14 cellular contexts compared by ENCODE assay signal in the genomic region with DNA sequence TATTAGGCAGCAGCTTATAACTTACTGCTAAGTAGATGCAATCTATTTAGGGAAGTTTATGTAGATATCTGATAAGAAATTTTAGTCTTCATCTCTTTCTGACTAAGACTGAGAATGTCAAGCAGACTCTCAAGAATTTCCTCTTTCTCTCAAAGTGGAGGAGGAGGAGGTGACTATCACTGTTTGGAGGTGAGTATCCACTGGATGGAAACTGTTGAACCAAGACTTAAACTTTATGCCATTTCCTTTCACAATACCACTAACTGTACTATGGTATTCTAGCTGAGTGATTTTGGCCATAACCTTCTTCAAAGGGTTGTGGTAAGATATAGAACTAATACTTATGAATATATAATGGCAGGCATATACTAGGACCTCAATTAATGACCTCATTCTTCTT.
A peak's percentile ranks its signal among the peaks of the same experiment; 100 is the strongest.
DNase-seq lines count a peak whose midpoint lies in the region; ATAC-seq lines count a peak whose summit lies in the region.
"Had no signal": no experiment of that assay in that cellular context is flagged by ENCODE, and none has a peak within 500 bp of the region (broad histone marks: within the 10 kb centered on the region; RNA-seq: fewer than 3 reads in every experiment).

No MANE protein-coding gene starts in this region.

- in situ Hi-C loops in G401 (cut with HindIII; ENCODE audit: low sequenced_read_pairs) = no loop called here

- ATAC-seq in activated CD4-positive, CD25-positive, alpha-beta regulatory T cell treated with anti-CD3 and anti-CD28 coated beads, Interleukin-2, amount 50 U/mL, for 24 hours = peak; percentile 56 to 69
- ATAC-seq in HG02588 (IDR thresholded peaks at IDR 0.05; ENCODE audit: unreplicated experiment) (peak; percentile 56), HG03520 (IDR thresholded peaks at IDR 0.05; ENCODE audit: unreplicated experiment) (peak; percentile 71)
- ATAC-seq: left cardiac atrium, natural killer cell had no signal

- no peak for DNase-seq in activated CD4-positive, CD25-positive, alpha-beta regulatory T cell (lab: John Stamatoyannopoulos, UW)
- DNase-seq in germinal center (ENCODE audit: low spot score) (peak; percentile 13), pons (ENCODE audit: low spot score) (no peak), SK-N-DZ (ENCODE audit: low spot score) (no peak), G401 (ENCODE audit: low spot score) (no peak)
- DNase-seq: Caco-2, Karpas-422, left cardiac atrium, natural killer cell, NCI-H2171, transverse colon had no signal
